In the genomic region with DNA sequence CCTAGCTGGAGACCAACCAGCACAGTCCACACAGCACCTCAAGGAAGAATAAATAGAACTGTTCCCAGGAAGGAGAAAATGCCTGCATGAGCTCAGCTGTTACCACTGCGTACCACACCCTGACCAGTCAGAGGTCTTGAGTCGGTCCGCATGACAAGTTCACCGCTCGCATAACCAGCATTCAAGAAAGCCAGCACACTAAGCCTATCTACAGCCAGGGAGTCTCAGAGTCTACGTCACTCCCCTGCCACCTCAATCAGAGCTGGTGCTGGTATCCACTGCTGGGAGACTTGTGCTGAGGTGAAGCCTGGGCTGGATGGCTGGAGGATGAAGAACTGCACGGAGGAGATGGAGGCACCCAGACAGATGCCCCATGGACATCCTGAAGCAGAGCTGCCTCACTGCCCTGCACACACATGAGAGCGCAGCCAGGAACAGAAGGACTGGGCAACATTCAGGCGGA, we compare ENCODE assay signal across 1 cellular context.
TF ChIP-seq lines count a peak whose summit lies in the region.

No MANE protein-coding gene starts in this region.

TF ChIP-seq in H1, 55 proteins besides CTCF, POLR2A, EP300 and RAD21:
- TF ChIP-seq TCF12 (IDR thresholded peaks at IDR 0.05; ENCODE audit: low read depth, low read length) (no peak), SIX5 (IDR thresholded peaks at IDR 0.05; ENCODE audit: low read depth, low read length) (no peak), ZNF274 (IDR thresholded peaks at IDR 0.05; ENCODE audit: borderline replicate concordance, extremely low read depth, low read length) (no peak)
